20 cellular contexts compared by ENCODE assay signal in the genomic region with DNA sequence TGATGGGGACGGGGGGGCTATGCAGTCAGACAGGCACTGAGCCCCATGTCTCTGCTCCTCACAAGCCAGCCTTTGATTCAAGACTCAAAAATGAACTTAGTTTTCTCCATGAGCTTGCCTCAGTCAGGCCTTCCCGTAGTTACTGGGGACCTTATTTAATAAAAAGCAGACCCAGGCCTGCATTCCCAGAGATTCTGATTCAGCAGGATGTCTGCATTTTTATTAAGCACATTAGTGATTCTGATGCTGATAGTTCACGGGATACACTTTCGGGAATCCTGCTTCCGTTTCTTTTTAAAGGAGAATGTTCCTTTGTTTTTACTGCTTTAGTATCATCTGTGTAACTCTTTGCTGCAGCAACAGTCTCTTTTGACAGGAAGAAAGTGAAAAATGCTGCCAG. TPM values are rescaled to one million over a fixed set of nuclear protein-coding genes. Genes with fewer than 3 reads are reported as not detected.
"Had no signal": no experiment of that assay in that cellular context is flagged by ENCODE, and none has a peak within 500 bp of the region (broad histone marks: within the 10 kb centered on the region; RNA-seq: fewer than 3 reads in every experiment).

No MANE protein-coding gene starts in this region.

- H3K4me1 ChIP-seq: colonic mucosa, heart right ventricle, neural progenitor cell, pancreas, thyroid gland had no signal

- FAIRE-seq: frontal cortex, pancreas, small intestine, urothelium cell line had no signal

- H3K27me3 ChIP-seq: colonic mucosa, neural progenitor cell, pancreas, thyroid gland had no signal

- H3K4me3 ChIP-seq: colonic mucosa, heart right ventricle, mucosa of descending colon, neural progenitor cell, pancreas, thyroid gland had no signal

- H3K4me2 ChIP-seq: neural progenitor cell had no signal

- H3K9ac ChIP-seq: neural progenitor cell had no signal

- H3K36me3 ChIP-seq: colonic mucosa, heart right ventricle, neural progenitor cell, pancreas, thyroid gland had no signal

- H3K9me3 ChIP-seq: colonic mucosa, mucosa of descending colon, pancreas, thyroid gland had no signal

- H3K9me3 Mint-ChIP-seq: neural progenitor cell had no signal

- H3K27ac Mint-ChIP-seq: naive thymus-derived CD8-positive, alpha-beta T cell; neural progenitor cell; progenitor cell of endocrine pancreas; type B pancreatic cell had no signal

- H3K27ac ChIP-seq: colonic mucosa, heart right ventricle, neural progenitor cell, pancreas, thyroid gland had no signal

- H2AFZ ChIP-seq: neural progenitor cell had no signal

- H3K4me3 Mint-ChIP-seq: naive thymus-derived CD8-positive, alpha-beta T cell; neural progenitor cell; type B pancreatic cell had no signal

- H3K36me3 Mint-ChIP-seq: neural progenitor cell, type B pancreatic cell had no signal

- DNase-seq: colonic mucosa; dermis blood vessel endothelial cell; erythroblast; heart right ventricle; hypothalamus; islet precursor cell; mucosa of descending colon; naive thymus-derived CD8-positive, alpha-beta T cell; nucleus accumbens; pancreas; right cardiac atrium; small intestine; stimulated activated CD4-positive, alpha-beta T cell treated with anti-CD3 and anti-CD28 coated beads, Interleukin-2, amount 100 ng/mL, for 48 hours; stimulated activated naive CD4-positive, alpha-beta T cell treated with Interleukin-2 at 50 U/mL for 16 hours; thyroid gland had no signal

RNA-seq across cellular contexts. Expression of gene PLPP4, which starts 28.3 kb away (rescaled TPM):
- total RNA-seq: heart right ventricle; naive thymus-derived CD8-positive, alpha-beta T cell; progenitor cell of endocrine pancreas; right cardiac atrium had no signal
- polyA plus RNA-seq: heart right ventricle; naive thymus-derived CD8-positive, alpha-beta T cell had no signal
